ENCODE assay signal across 11 cellular contexts in genomic region chr6:116267879-116268588, GRCh38. TPM values are rescaled to one million over a fixed set of nuclear protein-coding genes. Genes with fewer than 3 reads are reported as not detected.
DNase-seq lines count a peak whose midpoint lies in the region; ATAC-seq and TF ChIP-seq lines count a peak whose summit lies in the region.
"Had no signal": no experiment of that assay in that cellular context is flagged by ENCODE, and none has a peak within 500 bp of the region (broad histone marks: within the 10 kb centered on the region; RNA-seq: fewer than 3 reads in every experiment).

No MANE protein-coding gene starts in this region.

- H3K4me3 ChIP-seq in HCT116 (replicated peaks in 1 of 2; ENCODE audit: low read depth in 1 of 2, low read length in 2 of 2): no peak overlapping the region
- no peak overlapping the region for H3K4me3 ChIP-seq in PC-3 (ENCODE audit: low read length)
- H3K4me3 ChIP-seq: spleen had no signal

- peak; percentile 37 for ATAC-seq in activated CD8-positive, alpha-beta T cell treated with anti-CD3 and anti-CD28 coated beads for 36 hours
- ATAC-seq in activated CD8-positive, alpha-beta T cell treated with anti-CD3 and anti-CD28 coated beads, Interleukin-2, amount 10 ng/mL, durations not matched to agents 7 days and 5 days: no peak
- 0 out of 2 replicates have a peak, but pooled peaks have one; percentile 6 for ATAC-seq in HCT116
- ATAC-seq in PC-3: no peak

- H3K9me3 Mint-ChIP-seq in activated CD8-positive, alpha-beta T cell treated with anti-CD3 and anti-CD28 coated beads for 36 hours: peaks cover 11% of the 10 kb centered on the region
- H3K9me3 Mint-ChIP-seq in activated CD8-positive, alpha-beta T cell treated with anti-CD3 and anti-CD28 coated beads, Interleukin-2, amount 10 ng/mL, durations not matched to agents 7 days and 5 days (ENCODE audit: insufficient read depth): peaks cover 12% of the 10 kb centered on the region

- POLR2A ChIA-PET in activated CD8-positive, alpha-beta T cell treated with anti-CD3 and anti-CD28 coated beads for 36 hours (lab: Charles Lee): interaction anchor here (0.9 to 1.3 kb wide), 2 partner anchors 10 to 14 kb away, joined by 4 to 5 read pairs; partner anchors contain the start of gene TSPYL4
- POLR2A ChIA-PET in activated CD8-positive, alpha-beta T cell treated with anti-CD3 and anti-CD28 coated beads, Interleukin-2, amount 10 ng/mL, durations not matched to agents 7 days and 5 days (lab: Charles Lee): interaction anchor here (1.0 kb wide), 1 partner anchor 14 kb away, joined by 3 read pairs; the partner anchor contains the start of gene TSPYL4
- POLR2A ChIA-PET in HCT116 (lab: Charles Lee) (interaction anchor here (0.9 to 1.4 kb wide), 4 partner anchors 12 to 293 kb away, joined by 3 to 9 read pairs (median 5); partner anchors contain the start of genes DSE, TSPYL1 and TSPYL4), PC-3 (lab: Charles Lee; ENCODE audit: unreplicated experiment) (no interaction called here)

- peaks cover 27% of the 10 kb centered on the region for H3K4me1 Mint-ChIP-seq in activated CD8-positive, alpha-beta T cell treated with anti-CD3 and anti-CD28 coated beads for 36 hours (ENCODE audit: low read depth)
- peaks cover 3% of the 10 kb centered on the region for H3K4me1 Mint-ChIP-seq in activated CD8-positive, alpha-beta T cell treated with anti-CD3 and anti-CD28 coated beads, Interleukin-2, amount 10 ng/mL, durations not matched to agents 7 days and 5 days (ENCODE audit: low read depth)

- H3K27ac Mint-ChIP-seq in activated CD8-positive, alpha-beta T cell treated with anti-CD3 and anti-CD28 coated beads for 36 hours: no peak overlapping the region
- no peak overlapping the region for H3K27ac Mint-ChIP-seq in activated CD8-positive, alpha-beta T cell treated with anti-CD3 and anti-CD28 coated beads, Interleukin-2, amount 10 ng/mL, durations not matched to agents 7 days and 5 days
- H3K27ac Mint-ChIP-seq: nephron had no signal

- H3K27me3 ChIP-seq in HCT116 (ENCODE audit: insufficient read depth, low read length) (no peaks in the 10 kb centered on the region), PC-3 (ENCODE audit: low read length) (no peaks in the 10 kb centered on the region)
- H3K27me3 ChIP-seq: spleen had no signal

- no peak overlapping the region for H3K4me3 Mint-ChIP-seq in activated CD8-positive, alpha-beta T cell treated with anti-CD3 and anti-CD28 coated beads for 36 hours
- H3K4me3 Mint-ChIP-seq in activated CD8-positive, alpha-beta T cell treated with anti-CD3 and anti-CD28 coated beads, Interleukin-2, amount 10 ng/mL, durations not matched to agents 7 days and 5 days: no peak overlapping the region
- H3K4me3 Mint-ChIP-seq: nephron had no signal

- RAD21 ChIA-PET in HCT116 (lab: Charles Lee; ENCODE audit: low non-redundant PET in 1 of 2, low total read pairs in 2 of 2, uncharacterized antibody in 2 of 2, unreplicated experiment in 2 of 2): no interaction called here

- no peaks in the 10 kb centered on the region for H4K20me1 ChIP-seq in HCT116 (ENCODE audit: insufficient read depth)
- no peaks in the 10 kb centered on the region for H4K20me1 ChIP-seq in PC-3 (ENCODE audit: low read length)

- intact Hi-C loops in activated CD8-positive, alpha-beta T cell treated with anti-CD3 and anti-CD28 coated beads for 36 hours (cut with micrococcal nuclease): no loop called here
- intact Hi-C loops in HCT116 (cut with micrococcal nuclease) (loop anchor here (2.0 to 5.0 kb wide), 3 partner anchors 264 to 379 kb away; no protein-coding TSS in a partner anchor), PC-3 (cut with micrococcal nuclease) (loop anchor here (5.0 kb wide), 1 partner anchor 264 kb away; no protein-coding TSS in a partner anchor)

- no peaks in the 10 kb centered on the region for H3K9me3 ChIP-seq in HCT116 (ENCODE audit: control insufficient read depth in 1 of 2, insufficient read depth in 1 of 2, low read depth in 1 of 2, low read length in 2 of 2)
- no peaks in the 10 kb centered on the region for H3K9me3 ChIP-seq in PC-3 (ENCODE audit: low read length)

- CTCF ChIA-PET in activated CD8-positive, alpha-beta T cell treated with anti-CD3 and anti-CD28 coated beads for 36 hours (lab: Charles Lee): interaction anchor here (0.7 to 3.4 kb wide), 22 partner anchors 8 to 296 kb away, joined by 3 to 18 read pairs (median 6); partner anchors contain the start of genes TSPYL1 and TSPYL4
- CTCF ChIA-PET in activated CD8-positive, alpha-beta T cell treated with anti-CD3 and anti-CD28 coated beads, Interleukin-2, amount 10 ng/mL, durations not matched to agents 7 days and 5 days (lab: Charles Lee): interaction anchor here (0.9 to 3.9 kb wide), 18 partner anchors 9 to 303 kb away, joined by 3 to 28 read pairs (median 5); partner anchors contain the start of genes RWDD1, TSPYL1 and TSPYL4
- CTCF ChIA-PET in HCT116 (lab: Charles Lee): interaction anchor here (1.0 to 3.3 kb wide), 18 partner anchors 11 to 576 kb away, joined by 3 to 33 read pairs (median 5); partner anchors contain the start of genes CALHM5, RWDD1, TSPYL1 and TSPYL4
- CTCF ChIA-PET in PC-3 (lab: Charles Lee): interaction anchor here (0.6 to 1.2 kb wide), 9 partner anchors 9 to 293 kb away, joined by 3 to 7 read pairs (median 4); partner anchors contain the start of genes CALHM4, DSE and FRK

- H2AFZ ChIP-seq in HCT116 (ENCODE audit: low read depth, low read length, poor library complexity, severe bottlenecking): no peak overlapping the region
- H2AFZ ChIP-seq in PC-3 (ENCODE audit: low read length): no peak overlapping the region

- no peaks in the 10 kb centered on the region for H3K79me2 ChIP-seq in HCT116 (ENCODE audit: insufficient read depth, low read length)
- 0 out of 2 replicates have a peak, but pooled peaks cover 4% of the 10 kb centered on the region for H3K79me2 ChIP-seq in PC-3 (ENCODE audit: low read length)

- H3K36me3 Mint-ChIP-seq in activated CD8-positive, alpha-beta T cell treated with anti-CD3 and anti-CD28 coated beads for 36 hours (ENCODE audit: low read depth): peaks cover 29% of the 10 kb centered on the region
- peaks cover 24% of the 10 kb centered on the region for H3K36me3 Mint-ChIP-seq in activated CD8-positive, alpha-beta T cell treated with anti-CD3 and anti-CD28 coated beads, Interleukin-2, amount 10 ng/mL, durations not matched to agents 7 days and 5 days (ENCODE audit: low read depth)

- H3K27ac ChIP-seq in HCT116 (ENCODE audit: low read depth, low read length) (no peak overlapping the region), PC-3 (ENCODE audit: low read length) (no peak overlapping the region)
- H3K27ac ChIP-seq: spleen had no signal

- TF ChIP-seq CTCF in activated CD8-positive, alpha-beta T cell treated with anti-CD3 and anti-CD28 coated beads for 36 hours (IDR thresholded peaks at IDR 0.05): no peak
- TF ChIP-seq CTCF in HCT116 (IDR thresholded peaks at IDR 0.05 in 2 of 3, conservative IDR thresholded peaks at IDR 0.05 in 1 of 3; ENCODE audit: borderline replicate concordance in 1 of 3, insufficient read depth in 1 of 3, low read depth in 2 of 3, low read length in 2 of 3): no peak
- no peak for TF ChIP-seq CTCF in PC-3 (conservative IDR thresholded peaks at IDR 0.05; ENCODE audit: low read depth, low read length)

- no peak for DNase-seq in activated CD8-positive, alpha-beta T cell treated with anti-CD3 and anti-CD28 coated beads for 36 hours
- DNase-seq in activated CD8-positive, alpha-beta T cell treated with anti-CD3 and anti-CD28 coated beads, Interleukin-2, amount 10 ng/mL, durations not matched to agents 7 days and 5 days: no peak
- DNase-seq in HCT116 (ENCODE audit: low read depth, low spot score): no peak
- DNase-seq in PC-3: peak; percentile 31
- peak; percentile 13 for DNase-seq in kidney tubule cell (ENCODE audit: low spot score)
- no peak for DNase-seq in NCI-H2196 treated with DMSO at 0.1 percent for 48 hours (lab: John Stamatoyannopoulos, UW; ENCODE audit: unreplicated experiment)
- DNase-seq in NCI-H526 (lab: John Stamatoyannopoulos, UW): no peak
- DNase-seq in DMS153 (lab: John Stamatoyannopoulos, UW): no peak
- DNase-seq: activated CD8-positive, alpha-beta memory T cell treated with anti-CD3 and anti-CD28 coated beads, Interleukin-2, amount 50 U/mL, for 4 hours; spleen had no signal

- peaks cover 0 to 10% of the 10 kb centered on the region in 2 experiments; a peak in 2 of 4 replicates for H3K4me1 ChIP-seq in HCT116 (ENCODE audit: control insufficient read depth in 1 of 2, insufficient read depth in 2 of 2, low read length in 2 of 2)
- H3K4me1 ChIP-seq in PC-3 (ENCODE audit: insufficient read depth, low read length): peaks cover 13% of the 10 kb centered on the region

- no peak for TF ChIP-seq POLR2A in HCT116 (IDR thresholded peaks at IDR 0.05; ENCODE audit: borderline replicate concordance, extremely low read depth, insufficient read depth, insufficient read length)

- H3K4me2 ChIP-seq in HCT116 (ENCODE audit: low read length) (no peak overlapping the region), PC-3 (ENCODE audit: low read length) (no peak overlapping the region)

- H3K9ac ChIP-seq in HCT116 (ENCODE audit: low read length) (no peak overlapping the region), PC-3 (ENCODE audit: low read length) (no peak overlapping the region)

- no peak for TF ChIP-seq RAD21 in HCT116 (IDR thresholded peaks at IDR 0.05; ENCODE audit: low read depth)

- no peaks in the 10 kb centered on the region for H3K27me3 Mint-ChIP-seq in activated CD8-positive, alpha-beta T cell treated with anti-CD3 and anti-CD28 coated beads for 36 hours
- no peaks in the 10 kb centered on the region for H3K27me3 Mint-ChIP-seq in activated CD8-positive, alpha-beta T cell treated with anti-CD3 and anti-CD28 coated beads, Interleukin-2, amount 10 ng/mL, durations not matched to agents 7 days and 5 days (ENCODE audit: low read depth)

- H3K36me3 ChIP-seq in HCT116 (ENCODE audit: control insufficient read depth in 1 of 2, insufficient read depth in 2 of 2, low read length in 2 of 2) (no peaks in the 10 kb centered on the region), PC-3 (ENCODE audit: low read depth, low read length) (no peaks in the 10 kb centered on the region)

- H3K9me2 ChIP-seq in HCT116 (ENCODE audit: insufficient read depth): no peaks in the 10 kb centered on the region
- no peaks in the 10 kb centered on the region for H3K9me2 ChIP-seq in PC-3 (replicated peaks; ENCODE audit: low read length)

- H3F3A ChIP-seq in PC-3 (ENCODE audit: low read length, unreplicated experiment): no peaks in the 10 kb centered on the region

- no TSS peak for BruUV-seq in HCT116 (replicated peaks; lab: Mats Ljungman, UMichigan)
- BruUV-seq in PC-3 (replicated peaks; lab: Mats Ljungman, UMichigan): no TSS peak

RNA-seq across cellular contexts. Expression of gene TSPYL1, which starts 11.7 kb away (rescaled TPM):
- total RNA-seq in activated CD8-positive, alpha-beta T cell treated with anti-CD3 and anti-CD28 coated beads for 36 hours: 10 to 100 TPM; 38.5 to 38.6 TPM
- total RNA-seq in activated CD8-positive, alpha-beta T cell treated with anti-CD3 and anti-CD28 coated beads, Interleukin-2, amount 10 ng/mL, durations not matched to agents 7 days and 5 days: 10 to 100 TPM; 37.8 to 38.4 TPM
- total RNA-seq in HCT116 (2021; ENCODE audit: unreplicated experiment) (70.3 TPM), PC-3 (2014; rRNA removed) (35.1 and 38.8 TPM in 2 replicates)
- 37.3 and 38.5 TPM in 2 replicates for polyA plus RNA-seq in HCT116 (2012)

RNA-seq across cellular contexts. Expression of gene TSPYL4, which starts 14.2 kb away (rescaled TPM):
- total RNA-seq in activated CD8-positive, alpha-beta T cell treated with anti-CD3 and anti-CD28 coated beads for 36 hours: 10 to 100 TPM; 11.8 to 12.2 TPM
- 10 to 100 TPM; 19.3 to 19.8 TPM for total RNA-seq in activated CD8-positive, alpha-beta T cell treated with anti-CD3 and anti-CD28 coated beads, Interleukin-2, amount 10 ng/mL, durations not matched to agents 7 days and 5 days
- total RNA-seq in HCT116 (2021; ENCODE audit: unreplicated experiment) (5.4 TPM), PC-3 (2014; rRNA removed) (8.0 and 10.1 TPM in 2 replicates)
- polyA plus RNA-seq in HCT116 (2012): 3.6 and 5.1 TPM in 2 replicates

Comparison
In these comparisons a context has a peak if more than half of its experiments do, and no peak if none do; other contexts are left out.
1. ATAC-seq: peak in activated CD8-positive, alpha-beta T cell treated with anti-CD3 and anti-CD28 coated beads for 36 hours (single experiment) and HCT116 (single experiment); none in activated CD8-positive, alpha-beta T cell treated with anti-CD3 and anti-CD28 coated beads, Interleukin-2, amount 10 ng/mL, durations not matched to agents 7 days and 5 days (single experiment) and PC-3 (single experiment).
2. DNase-seq: peak in PC-3 (single experiment) and kidney tubule cell (single experiment); none in activated CD8-positive, alpha-beta T cell treated with anti-CD3 and anti-CD28 coated beads for 36 hours (single experiment), activated CD8-positive, alpha-beta T cell treated with anti-CD3 and anti-CD28 coated beads, Interleukin-2, amount 10 ng/mL, durations not matched to agents 7 days and 5 days (single experiment), HCT116 (single experiment), NCI-H2196 treated with DMSO at 0.1 percent for 48 hours (single experiment), NCI-H526 (0 of 2) and DMS153 (single experiment).